8 cellular contexts compared by ENCODE assay signal in genomic region chr7:22858640-22859561, GRCh38. TPM values are rescaled to one million over a fixed set of nuclear protein-coding genes. Genes with fewer than 3 reads are reported as not detected.
DNase-seq lines count a peak whose midpoint lies in the region; ATAC-seq and TF ChIP-seq lines count a peak whose summit lies in the region.

No MANE protein-coding gene starts in this region.

- TF ChIP-seq POLR2A in gastroesophageal sphincter (IDR thresholded peaks at IDR 0.05) (no peak), upper lobe of left lung (IDR thresholded peaks at IDR 0.05) (no peak)

- ATAC-seq in gastroesophageal sphincter (peak; percentile 15), upper lobe of left lung (ENCODE audit: low FRiP score in 2 of 2) (peak; percentile 52 to 65), HG02763 (IDR thresholded peaks at IDR 0.05; ENCODE audit: unreplicated experiment) (no peak)

- H4K20me1 ChIP-seq in SU-DHL-6 (ENCODE audit: low read depth, low read length), result no peaks in the 10 kb centered on the region

- H3K27me3 Mint-ChIP-seq in activated naive CD4-positive, alpha-beta T cell treated with anti-CD3 and anti-CD28 coated beads, Interleukin-2, amount 10 ng/mL, durations not matched to agents 7 days and 5 days, result no peaks in the 10 kb centered on the region

- 33 to 37% methylated on average over 9 to 10 of the region's 10 CpGs for WGBS in gastroesophageal sphincter (ENCODE audit: low coverage in 1 of 2), 2 donors
- WGBS in upper lobe of left lung, 2 donors, result 72 to 82% methylated on average over 10 of the region's 10 CpGs

- H3K9me3 Mint-ChIP-seq in activated naive CD4-positive, alpha-beta T cell treated with anti-CD3 and anti-CD28 coated beads, Interleukin-2, amount 10 ng/mL, durations not matched to agents 7 days and 5 days, result no peaks in the 10 kb centered on the region

- peaks cover 26% of the 10 kb centered on the region for H3K79me2 ChIP-seq in SU-DHL-6 (ENCODE audit: insufficient read depth, low read length)

- no peaks in the 10 kb centered on the region for H3K27me3 ChIP-seq in SU-DHL-6 (ENCODE audit: low read length)
- no peaks in the 10 kb centered on the region for H3K27me3 ChIP-seq in gastroesophageal sphincter
- H3K27me3 ChIP-seq in upper lobe of left lung, result no peaks in the 10 kb centered on the region

- TF ChIP-seq CTCF in SU-DHL-6 (IDR thresholded peaks at IDR 0.05; ENCODE audit: insufficient read depth, low read length, poor library complexity, severe bottlenecking), result no peak
- TF ChIP-seq CTCF in gastroesophageal sphincter (IDR thresholded peaks at IDR 0.05), result no peak
- TF ChIP-seq CTCF in upper lobe of left lung (IDR thresholded peaks at IDR 0.05), result no peak

- H3K4me3 Mint-ChIP-seq in activated naive CD4-positive, alpha-beta T cell treated with anti-CD3 and anti-CD28 coated beads, Interleukin-2, amount 10 ng/mL, durations not matched to agents 7 days and 5 days, result no peak overlapping the region

- H3K9me3 ChIP-seq in SU-DHL-6 (ENCODE audit: insufficient read depth, low read length) (no peaks in the 10 kb centered on the region), gastroesophageal sphincter (no peaks in the 10 kb centered on the region), upper lobe of left lung (no peaks in the 10 kb centered on the region)

- CTCF ChIA-PET in activated naive CD4-positive, alpha-beta T cell treated with anti-CD3 and anti-CD28 coated beads, Interleukin-2, amount 10 ng/mL, durations not matched to agents 7 days and 5 days (lab: Charles Lee), result interaction anchor here (2.1 kb wide), 1 partner anchor 197 kb away, joined by 12 read pairs; no protein-coding TSS in a partner anchor

- peaks cover 43% of the 10 kb centered on the region for H3K36me3 Mint-ChIP-seq in activated naive CD4-positive, alpha-beta T cell treated with anti-CD3 and anti-CD28 coated beads, Interleukin-2, amount 10 ng/mL, durations not matched to agents 7 days and 5 days

- H3K36me3 ChIP-seq in SU-DHL-6 (ENCODE audit: low read length) (peaks cover 48% of the 10 kb centered on the region), gastroesophageal sphincter (peaks cover 0 to 12% of the 10 kb centered on the region in 2 donors), upper lobe of left lung (peaks cover 0 to 31% (median 0%) of the 10 kb centered on the region in 4 donors)

- no peak for TF ChIP-seq EP300 in gastroesophageal sphincter (IDR thresholded peaks at IDR 0.05)
- no peak for TF ChIP-seq EP300 in upper lobe of left lung (IDR thresholded peaks at IDR 0.05)

- H3K4me1 Mint-ChIP-seq in activated naive CD4-positive, alpha-beta T cell treated with anti-CD3 and anti-CD28 coated beads, Interleukin-2, amount 10 ng/mL, durations not matched to agents 7 days and 5 days, result peaks cover 34% of the 10 kb centered on the region

- peaks cover 77% of the 10 kb centered on the region for H3F3A ChIP-seq in SU-DHL-6 (ENCODE audit: insufficient read depth)

- peak overlapping the region; percentile 8 for H3K4me2 ChIP-seq in SU-DHL-6 (ENCODE audit: low read depth, low read length, poor library complexity, severe bottlenecking)

- H3K27ac ChIP-seq in SU-DHL-6 (ENCODE audit: low read depth, low read length) (peak overlapping the region; percentile 36), gastroesophageal sphincter (peak overlapping the region; percentile 55 to 98 (median 90)), upper lobe of left lung (peak overlapping the region in 3 of 4 donors; percentile 18 to 28 (median 28))

- intact Hi-C loops in head of caudate nucleus (cut with DNase I), result no loop called here

- no peak overlapping the region for H3K4me3 ChIP-seq in SU-DHL-6 (ENCODE audit: insufficient read depth, low read length, poor library complexity, severe bottlenecking)
- no peak overlapping the region for H3K4me3 ChIP-seq in gastroesophageal sphincter
- H3K4me3 ChIP-seq in upper lobe of left lung, result no peak overlapping the region

- peak overlapping the region; percentile 75 for H3K27ac Mint-ChIP-seq in activated naive CD4-positive, alpha-beta T cell treated with anti-CD3 and anti-CD28 coated beads, Interleukin-2, amount 10 ng/mL, durations not matched to agents 7 days and 5 days

- H3K4me1 ChIP-seq in gastroesophageal sphincter (peaks cover 0 to 65% (median 23%) of the 10 kb centered on the region in 3 donors), upper lobe of left lung (peaks cover 0 to 33% (median 29%) of the 10 kb centered on the region in 4 donors)

- no peak for DNase-seq in activated naive CD4-positive, alpha-beta T cell treated with anti-CD3 and anti-CD28 coated beads, Interleukin-2, amount 10 ng/mL, durations not matched to agents 7 days and 5 days
- no peak for DNase-seq in activated naive CD4-positive, alpha-beta T cell treated with anti-CD3 and anti-CD28 coated beads, Interleukin-2, amount 50 U/mL, for 16 hours
- peak in 1 of 2 donors; percentile 49 for DNase-seq in upper lobe of left lung
- DNase-seq in activated effector memory CD4-positive, alpha-beta T cell treated with Interleukin-2 at 50 U/mL for 16 hours, result no peak
- no peak for DNase-seq in head of caudate nucleus

- H3K9ac ChIP-seq in SU-DHL-6 (ENCODE audit: low read length), result no peak overlapping the region

- no peaks in the 10 kb centered on the region for H3K9me2 ChIP-seq in SU-DHL-6 (replicated peaks; ENCODE audit: insufficient read depth, low read length)

- H2AFZ ChIP-seq in SU-DHL-6 (ENCODE audit: low read depth, low read length, severe bottlenecking), result no peak overlapping the region

RNA-seq across cellular contexts. Expression of gene TOMM7, which starts 36.3 kb away (rescaled TPM):
- 100 to 1,000 TPM; 121 to 340 (median 231) TPM for total RNA-seq in gastroesophageal sphincter
- 100 to 1,000 TPM in 5 of 6 donors, 10 to 100 TPM in 1; 42.4 to 387 (median 171) TPM for total RNA-seq in upper lobe of left lung

Comparison
In these comparisons a context has a peak if more than half of its experiments do, and no peak if none do; other contexts are left out.
1. H3K27ac ChIP-seq: peak in every context shown above with its lines; median percentile 90 in gastroesophageal sphincter; 36 in SU-DHL-6; 28 in upper lobe of left lung.